Comparison of ENCODE assay signal across 17 cellular contexts in genomic region chr10:101038486-101038885, GRCh38. TPM values are rescaled to one million over a fixed set of nuclear protein-coding genes. Genes with fewer than 3 reads are reported as not detected.
DNase-seq lines count a peak whose midpoint lies in the region; TF ChIP-seq lines count a peak whose summit lies in the region.
"Had no signal": no experiment of that assay in that cellular context is flagged by ENCODE, and none has a peak within 500 bp of the region (broad histone marks: within the 10 kb centered on the region; RNA-seq: fewer than 3 reads in every experiment).

No MANE protein-coding gene starts in this region.

- peaks cover 0 to 61% (median 11%) of the 10 kb centered on the region in 3 donors for H3K36me3 Mint-ChIP-seq in CD8-positive, alpha-beta memory T cell
- H3K36me3 Mint-ChIP-seq in endodermal cell (ENCODE audit: low read depth) (no peaks in the 10 kb centered on the region), neural progenitor cell (no peaks in the 10 kb centered on the region)

- no peak overlapping the region for H3K27ac ChIP-seq in CD8-positive, alpha-beta memory T cell (ENCODE audit: low read depth, low read length)
- H3K27ac ChIP-seq in OCI-LY1 (ENCODE audit: low read depth, low read length, poor library complexity, severe bottlenecking) (no peak overlapping the region), endodermal cell (ENCODE audit: low read depth, low read length) (no peak overlapping the region), neural progenitor cell (no peak overlapping the region), tibial artery (no peak overlapping the region)
- H3K27ac ChIP-seq: A549, C4-2B, HL-60, PC-9 had no signal

- no peaks in the 10 kb centered on the region for H3K9me3 ChIP-seq in CD8-positive, alpha-beta memory T cell (ENCODE audit: low read length)
- no peaks in the 10 kb centered on the region for H3K9me3 ChIP-seq in OCI-LY1 (ENCODE audit: low read length)
- H3K9me3 ChIP-seq in endodermal cell (ENCODE audit: control insufficient read depth, low read length): no peaks in the 10 kb centered on the region
- no peaks in the 10 kb centered on the region for H3K9me3 ChIP-seq in neural progenitor cell (ENCODE audit: low read depth)
- H3K9me3 ChIP-seq in tibial artery: no peaks in the 10 kb centered on the region
- H3K9me3 ChIP-seq: A549, Caco-2 had no signal

- H3K4me2 ChIP-seq in OCI-LY1 (ENCODE audit: low read length): no peak overlapping the region
- H3K4me2 ChIP-seq in neural progenitor cell: no peak overlapping the region
- H3K4me2 ChIP-seq: A549, PC-9 had no signal

- CTCF ChIA-PET in CD8-positive, alpha-beta memory T cell (lab: Charles Lee): interaction anchor here (4.9 to 11.3 kb wide), 2 partner anchors 13 to 24 kb away, joined by 46 to 258 read pairs; partner anchors contain the start of gene KAZALD1

- H3K79me2 ChIP-seq in OCI-LY1 (ENCODE audit: insufficient read depth, low read length) (no peaks in the 10 kb centered on the region), neural progenitor cell (ENCODE audit: low read depth) (no peaks in the 10 kb centered on the region)

- H3K9ac ChIP-seq in OCI-LY1 (ENCODE audit: low read length) (no peak overlapping the region), endodermal cell (ENCODE audit: extremely low read depth, low read length, poor library complexity, severe bottlenecking) (no peak overlapping the region), neural progenitor cell (no peak overlapping the region)

- H3K27me3 Mint-ChIP-seq in CD8-positive, alpha-beta memory T cell: no peaks in the 10 kb centered on the region
- H3K27me3 Mint-ChIP-seq in endodermal cell (ENCODE audit: insufficient read depth) (peaks cover 74% of the 10 kb centered on the region), neural progenitor cell (ENCODE audit: insufficient read depth, low read depth) (peaks cover 16% of the 10 kb centered on the region)

- H3F3A ChIP-seq in OCI-LY1 (ENCODE audit: insufficient read depth, low read length) (no peaks in the 10 kb centered on the region), neural progenitor cell (ENCODE audit: low read depth) (peaks cover 19% of the 10 kb centered on the region)

- peaks cover 21 to 31% (median 24%) of the 10 kb centered on the region in 3 donors for H3K4me1 Mint-ChIP-seq in CD8-positive, alpha-beta memory T cell
- peaks cover 9% of the 10 kb centered on the region for H3K4me1 Mint-ChIP-seq in endodermal cell
- peaks cover 40% of the 10 kb centered on the region for H3K4me1 Mint-ChIP-seq in neural progenitor cell

- no peak overlapping the region for H3K4me3 ChIP-seq in CD8-positive, alpha-beta memory T cell (ENCODE audit: low read length)
- no peak overlapping the region for H3K4me3 ChIP-seq in OCI-LY1 (ENCODE audit: low read depth, low read length, poor library complexity, severe bottlenecking)
- no peak overlapping the region for H3K4me3 ChIP-seq in endodermal cell (ENCODE audit: low read length)
- no peak overlapping the region for H3K4me3 ChIP-seq in neural progenitor cell
- no peak overlapping the region for H3K4me3 ChIP-seq in tibial artery
- H3K4me3 ChIP-seq: A549, PC-9 had no signal

- H3K9me3 Mint-ChIP-seq in CD8-positive, alpha-beta memory T cell: no peaks in the 10 kb centered on the region
- H3K9me3 Mint-ChIP-seq in endodermal cell (no peaks in the 10 kb centered on the region), neural progenitor cell (no peaks in the 10 kb centered on the region)

- no peaks in the 10 kb centered on the region for H3K9me2 ChIP-seq in OCI-LY1 (ENCODE audit: low read depth, low read length)

- peaks cover 17% of the 10 kb centered on the region for H3K36me3 ChIP-seq in CD8-positive, alpha-beta memory T cell (ENCODE audit: insufficient read depth, low read length)
- H3K36me3 ChIP-seq in OCI-LY1 (ENCODE audit: insufficient read depth, low read length) (no peaks in the 10 kb centered on the region), endodermal cell (ENCODE audit: control insufficient read depth, insufficient read depth, low read length) (no peaks in the 10 kb centered on the region), neural progenitor cell (no peaks in the 10 kb centered on the region), tibial artery (peaks cover 43 to 60% (median 57%) of the 10 kb centered on the region in 3 donors)

- no peak for DNase-seq in CD8-positive, alpha-beta memory T cell
- DNase-seq in endodermal cell (peak; percentile 76), neural progenitor cell (ENCODE audit: low spot score) (no peak), GM20000 (ENCODE audit: low spot score) (no peak), nucleus accumbens (lab: John Stamatoyannopoulos, UW) (no peak), NCI-H146 (lab: John Stamatoyannopoulos, UW) (no peak), tibial artery (no peak)
- DNase-seq: Caco-2, HCEC 1CT, NCI-H1436, NCI-H2081, NCI-H82, PC-9 had no signal

- H4K20me1 ChIP-seq in OCI-LY1 (ENCODE audit: insufficient read depth, low read length) (no peaks in the 10 kb centered on the region), neural progenitor cell (ENCODE audit: low read depth) (peaks cover 8% of the 10 kb centered on the region)

- peaks cover 15% of the 10 kb centered on the region for H3K4me1 ChIP-seq in CD8-positive, alpha-beta memory T cell (ENCODE audit: insufficient read depth, low read length)
- H3K4me1 ChIP-seq in OCI-LY1 (ENCODE audit: insufficient read depth, low read length, severe bottlenecking) (peaks cover 14% of the 10 kb centered on the region), endodermal cell (ENCODE audit: control insufficient read depth, insufficient read depth, low read length) (no peaks in the 10 kb centered on the region), neural progenitor cell (peaks cover 5% of the 10 kb centered on the region), tibial artery (peaks cover 0 to 36% (median 25%) of the 10 kb centered on the region in 4 donors)

- H3K27me3 ChIP-seq in CD8-positive, alpha-beta memory T cell (ENCODE audit: insufficient read depth, low read length, poor library complexity, severe bottlenecking): no peaks in the 10 kb centered on the region
- no peaks in the 10 kb centered on the region for H3K27me3 ChIP-seq in OCI-LY1 (ENCODE audit: insufficient read depth, low read length)
- peaks cover 69% of the 10 kb centered on the region for H3K27me3 ChIP-seq in endodermal cell (ENCODE audit: control insufficient read depth, insufficient read depth, low read length, poor library complexity, severe bottlenecking)
- peaks cover 84% of the 10 kb centered on the region for H3K27me3 ChIP-seq in neural progenitor cell
- H3K27me3 ChIP-seq in tibial artery: no peaks in the 10 kb centered on the region

- WGBS in endodermal cell (ENCODE audit: insufficient coverage in 1 of 2, insufficient read length in 1 of 2), 2 experiments: 74 to 80% methylated on average over 2 to 5 of the region's 5 CpGs

- H3K27ac Mint-ChIP-seq in CD8-positive, alpha-beta memory T cell: peak overlapping the region in 5 of 8 donors; percentile 10 to 56 (median 28)
- H3K27ac Mint-ChIP-seq in endodermal cell (no peak overlapping the region), neural progenitor cell (no peak overlapping the region)

- intact Hi-C loops in tibial artery (cut with DNase I; ENCODE audit: low total_unique reads): no loop called here

- H3K4me3 Mint-ChIP-seq in CD8-positive, alpha-beta memory T cell: peak overlapping the region in 1 of 7 donors; percentile 75
- H3K4me3 Mint-ChIP-seq in endodermal cell (no peak overlapping the region), neural progenitor cell (no peak overlapping the region)

- POLR2A ChIA-PET in CD8-positive, alpha-beta memory T cell (lab: Charles Lee): no interaction called here

- H2AFZ ChIP-seq in OCI-LY1 (ENCODE audit: low read length) (no peak overlapping the region), neural progenitor cell (replicated peaks) (no peak overlapping the region)
- H2AFZ ChIP-seq: PC-9 had no signal

- TF ChIP-seq CTCF in OCI-LY1 (IDR thresholded peaks at IDR 0.05; ENCODE audit: low read length): peak; percentile 24; the same call in 1 of the 2 replicates
- peak; percentile 66 for TF ChIP-seq CTCF in endodermal cell (conservative IDR thresholded peaks at IDR 0.05)
- peak; percentile 43 for TF ChIP-seq CTCF in neural progenitor cell (IDR thresholded peaks at IDR 0.05)
- TF ChIP-seq CTCF in GM20000 (IDR thresholded peaks at IDR 0.05; ENCODE audit: extremely low read depth, missing control alignments): no peak
- no peak for TF ChIP-seq CTCF in tibial artery (IDR thresholded peaks at IDR 0.05)

RNA-seq across cellular contexts. Expression of gene SFXN3, which starts 7.5 kb away (rescaled TPM):
- total RNA-seq in CD8-positive, alpha-beta memory T cell: 10 to 100 TPM; 25.2 to 26.5 TPM
- polyA plus RNA-seq in CD8-positive, alpha-beta memory T cell: 17.6 TPM
- 1 to 10 TPM; 1.8 to 2.1 TPM for total RNA-seq in endodermal cell
- 3.2 TPM for polyA plus RNA-seq in endodermal cell (2013, experiment 1 of 2)
- polyA plus RNA-seq in endodermal cell (2013, experiment 2 of 2): 4.1 TPM
- total RNA-seq in neural progenitor cell (ENCODE audit: low replicate concordance): 0.09 TPM in 1 of 2 replicates, not detected in the other

RNA-seq across cellular contexts. Expression of gene PDZD7, which starts 7.6 kb away (rescaled TPM):
- total RNA-seq in CD8-positive, alpha-beta memory T cell: under 1 TPM; 0.31 to 0.33 TPM
- polyA plus RNA-seq in CD8-positive, alpha-beta memory T cell: 0.23 TPM
- total RNA-seq in endodermal cell (1 to 10 TPM in 1 of 2 donors, under 1 TPM in 1; 0.49 to 1.1 TPM), neural progenitor cell (ENCODE audit: low replicate concordance) (0.25 TPM in 1 of 2 replicates, not detected in the other)
- polyA plus RNA-seq in endodermal cell (2013, experiment 1 of 2): 0.53 TPM
- 0.50 TPM for polyA plus RNA-seq in endodermal cell (2013, experiment 2 of 2)

RNA-seq across cellular contexts. Expression of gene KAZALD1, which starts 23.3 kb away (rescaled TPM):
- under 1 TPM; 0.18 to 0.20 TPM for total RNA-seq in CD8-positive, alpha-beta memory T cell
- not detected for polyA plus RNA-seq in CD8-positive, alpha-beta memory T cell
- total RNA-seq in endodermal cell (10 to 100 TPM in 1 of 2 donors, 1 to 10 TPM in 1; 5.2 to 10.0 TPM), neural progenitor cell (ENCODE audit: low replicate concordance) (0.77 and 1.8 TPM in 2 replicates)
- 3.3 TPM for polyA plus RNA-seq in endodermal cell (2013, experiment 1 of 2)
- polyA plus RNA-seq in endodermal cell (2013, experiment 2 of 2): 3.4 TPM

RNA-seq across cellular contexts. Expression of gene LZTS2, which starts 38.9 kb away (rescaled TPM):
- total RNA-seq in CD8-positive, alpha-beta memory T cell: 10 to 100 TPM; 10.9 to 11.5 TPM
- polyA plus RNA-seq in CD8-positive, alpha-beta memory T cell: 19.7 TPM
- 10 to 100 TPM; 76.8 to 85.9 TPM for total RNA-seq in endodermal cell
- polyA plus RNA-seq in endodermal cell (2013, experiment 1 of 2): 81.0 TPM
- polyA plus RNA-seq in endodermal cell (2013, experiment 2 of 2): 75.3 TPM
- total RNA-seq in neural progenitor cell (ENCODE audit: low replicate concordance): 34.7 and 111 TPM in 2 replicates

RNA-seq across cellular contexts. Expression of gene TWNK, which starts 51.1 kb away (rescaled TPM):
- 10 to 100 TPM; 40.6 to 44.3 TPM for total RNA-seq in CD8-positive, alpha-beta memory T cell
- polyA plus RNA-seq in CD8-positive, alpha-beta memory T cell: 8.2 TPM
- total RNA-seq in endodermal cell (10 to 100 TPM; 11.2 to 15.1 TPM), neural progenitor cell (ENCODE audit: low replicate concordance) (6.4 and 7.1 TPM in 2 replicates)
- polyA plus RNA-seq in endodermal cell (2013, experiment 1 of 2): 13.7 TPM
- 11.1 TPM for polyA plus RNA-seq in endodermal cell (2013, experiment 2 of 2)

Comparison
In these comparisons a context has a peak if more than half of its experiments do, and no peak if none do; other contexts are left out.
1. H3K27ac Mint-ChIP-seq: peak in CD8-positive, alpha-beta memory T cell (5 of 8); none in endodermal cell (single experiment) and neural progenitor cell (single experiment).
2. CTCF ChIP-seq: peak in OCI-LY1 (single experiment), endodermal cell (single experiment) and neural progenitor cell (single experiment); none in GM20000 (single experiment) and tibial artery (0 of 2).
3. RNA of gene SFXN3, which starts 7.5 kb away (total RNA-seq): 25.2 to 26.5 TPM in CD8-positive, alpha-beta memory T cell; 1.8 to 2.1 TPM in endodermal cell and 0.09 TPM in neural progenitor cell; every median in the first group is over 4 times any median in the second.